ENCODE assay signal across 8 cellular contexts in genomic region chr1:31944205-31945089, GRCh38. TPM values are rescaled to one million over a fixed set of nuclear protein-coding genes. Genes with fewer than 3 reads are reported as not detected.
DNase-seq lines count a peak whose midpoint lies in the region; ATAC-seq and TF ChIP-seq lines count a peak whose summit lies in the region.

No MANE protein-coding gene starts in this region.

- 28% methylated on average over 23 of the region's 56 CpGs for WGBS in right lobe of liver (ENCODE audit: insufficient coverage, low coverage, low lambda C conversion rate, missing lambda C conversion rate)

- peak; percentile 78 to 89 (median 81) for DNase-seq in CD4-positive, alpha-beta memory T cell
- peak; percentile 96 for DNase-seq in Jurkat, Clone E6-1 (ENCODE audit: low read depth, low spot score)
- peak; percentile 54 to 66 for DNase-seq in activated CD4-positive, alpha-beta T cell treated with anti-CD3 and anti-CD28 coated beads for 24 hours (ENCODE audit: low read depth in 2 of 2)
- DNase-seq in right lobe of liver = peak; percentile 81 to 88 (median 87)
- DNase-seq in stimulated activated CD4-positive, alpha-beta T cell treated with anti-CD3 and anti-CD28 coated beads, Interleukin-4, amount 100 ng/mL, for 48 hours (ENCODE audit: low read depth in 2 of 2) = peak; percentile 71 to 76
- DNase-seq in NCI-H1930 (lab: John Stamatoyannopoulos, UW) = no peak

- H3K27ac Mint-ChIP-seq in CD4-positive, alpha-beta memory T cell = peak overlapping the region; percentile 91 to 98 (median 97)
- H3K27ac Mint-ChIP-seq in dendritic cell treated with granulocyte-macrophage colony-stimulating factor and Interleukin-4, amounts not matched to agents 40 ng/mL and 50 ng/mL, for 4 days = peak overlapping the region; percentile 97

- H3K4me1 ChIP-seq in CD4-positive, alpha-beta memory T cell (ENCODE audit: insufficient read depth, low read length) = peaks cover 73% of the 10 kb centered on the region
- H3K4me1 ChIP-seq in right lobe of liver = peaks cover 0 to 22% (median under 1%) of the 10 kb centered on the region in 4 donors

- H3K9me3 ChIP-seq in CD4-positive, alpha-beta memory T cell (ENCODE audit: control insufficient read depth in 1 of 2, low read length in 2 of 2) = no peaks in the 10 kb centered on the region
- no peaks in the 10 kb centered on the region for H3K9me3 ChIP-seq in right lobe of liver

- no peak for TF ChIP-seq CTCF in right lobe of liver (IDR thresholded peaks at IDR 0.05)

- H3K27me3 Mint-ChIP-seq in CD4-positive, alpha-beta memory T cell = no peaks in the 10 kb centered on the region
- H3K27me3 Mint-ChIP-seq in dendritic cell treated with granulocyte-macrophage colony-stimulating factor and Interleukin-4, amounts not matched to agents 40 ng/mL and 50 ng/mL, for 4 days = no peaks in the 10 kb centered on the region

- peak overlapping the region; percentile 82 to 95 (median 88) for H3K4me3 Mint-ChIP-seq in CD4-positive, alpha-beta memory T cell
- H3K4me3 Mint-ChIP-seq in dendritic cell treated with granulocyte-macrophage colony-stimulating factor and Interleukin-4, amounts not matched to agents 40 ng/mL and 50 ng/mL, for 4 days = peak overlapping the region; percentile 66

- ATAC-seq in GM21423 (IDR thresholded peaks at IDR 0.05; ENCODE audit: unreplicated experiment) = peak; percentile 70
- peak; percentile 64 to 78 (median 66) for ATAC-seq in right lobe of liver

- intact Hi-C loops in CD4-positive, alpha-beta memory T cell (cut with micrococcal nuclease) = loop anchor here (1.0 to 5.0 kb wide), 3 partner anchors 12 to 1187 kb away; partner anchors contain the start of genes KPNA6 and LAPTM5
- intact Hi-C loops in dendritic cell treated with granulocyte-macrophage colony-stimulating factor and Interleukin-4, amounts not matched to agents 40 ng/mL and 50 ng/mL, for 4 days (cut with micrococcal nuclease) = no loop called here
- intact Hi-C loops in right lobe of liver (cut with DNase I) = no loop called here

- CTCF ChIA-PET in CD4-positive, alpha-beta memory T cell (lab: Charles Lee; ENCODE audit: partially characterized antibody) = interaction anchor here (0.7 to 10.5 kb wide), 8 partner anchors 10 to 128 kb away, joined by 3 to 208 read pairs (median 8); partner anchors contain the start of gene SPOCD1

- H3K36me3 Mint-ChIP-seq in CD4-positive, alpha-beta memory T cell = peaks cover 0 to 4% of the 10 kb centered on the region in 2 donors
- H3K36me3 Mint-ChIP-seq in dendritic cell treated with granulocyte-macrophage colony-stimulating factor and Interleukin-4, amounts not matched to agents 40 ng/mL and 50 ng/mL, for 4 days (ENCODE audit: low read depth) = no peaks in the 10 kb centered on the region

- peak overlapping the region; percentile 80 for H3K27ac ChIP-seq in CD4-positive, alpha-beta memory T cell (ENCODE audit: low read depth, low read length)
- peak overlapping the region; percentile 87 to 95 (median 94) for H3K27ac ChIP-seq in right lobe of liver

- H3K27me3 ChIP-seq in CD4-positive, alpha-beta memory T cell (ENCODE audit: insufficient read depth, low read length) = no peaks in the 10 kb centered on the region
- H3K27me3 ChIP-seq in right lobe of liver = no peaks in the 10 kb centered on the region

- peaks cover 33 to 71% (median 50%) of the 10 kb centered on the region in 4 donors for H3K4me1 Mint-ChIP-seq in CD4-positive, alpha-beta memory T cell
- peaks cover 41% of the 10 kb centered on the region for H3K4me1 Mint-ChIP-seq in dendritic cell treated with granulocyte-macrophage colony-stimulating factor and Interleukin-4, amounts not matched to agents 40 ng/mL and 50 ng/mL, for 4 days (ENCODE audit: low read depth)

- no peaks in the 10 kb centered on the region for H3K36me3 ChIP-seq in CD4-positive, alpha-beta memory T cell (ENCODE audit: insufficient read depth, low read length)
- H3K36me3 ChIP-seq in right lobe of liver = no peaks in the 10 kb centered on the region

- H3K4me3 ChIP-seq in CD4-positive, alpha-beta memory T cell (ENCODE audit: low read length in 2 of 2) = peak overlapping the region; percentile 53 to 86
- H3K4me3 ChIP-seq in Jurkat, Clone E6-1 (ENCODE audit: low read length) = peak overlapping the region; percentile 68
- peak overlapping the region; percentile 20 to 49 (median 36) for H3K4me3 ChIP-seq in right lobe of liver

- no peak for TF ChIP-seq POLR2A in right lobe of liver (IDR thresholded peaks at IDR 0.05)

- POLR2A ChIA-PET in CD4-positive, alpha-beta memory T cell (lab: Charles Lee; ENCODE audit: partially characterized antibody) = interaction anchor here (0.7 to 14.9 kb wide), 28 partner anchors 10 to 1183 kb away, joined by 3 to 545 read pairs (median 6); partner anchors contain the start of genes BSDC1, CCDC28B, KHDRBS1 and SPOCD1

- H3K9me3 Mint-ChIP-seq in CD4-positive, alpha-beta memory T cell = no peaks in the 10 kb centered on the region
- H3K9me3 Mint-ChIP-seq in dendritic cell treated with granulocyte-macrophage colony-stimulating factor and Interleukin-4, amounts not matched to agents 40 ng/mL and 50 ng/mL, for 4 days = no peaks in the 10 kb centered on the region

RNA-seq across cellular contexts. Expression of gene PTP4A2, which starts 6.3 kb away (rescaled TPM):
- 100 to 1,000 TPM; 254 to 276 TPM for total RNA-seq in CD4-positive, alpha-beta memory T cell
- 100 to 1,000 TPM; 401 to 529 TPM for polyA plus RNA-seq in CD4-positive, alpha-beta memory T cell
- 551 TPM for polyA plus RNA-seq in Jurkat, Clone E6-1 (2012; ENCODE audit: insufficient read depth, insufficient read length)
- 100 to 1,000 TPM in 4 of 6 experiments, 10 to 100 TPM in 2; 66.3 to 143 (median 117) TPM for total RNA-seq in right lobe of liver

Comparison
In these comparisons a context has a peak if more than half of its experiments do, and no peak if none do; other contexts are left out.
1. DNase-seq: peak in CD4-positive, alpha-beta memory T cell (5 of 5), Jurkat, Clone E6-1 (single experiment), activated CD4-positive, alpha-beta T cell treated with anti-CD3 and anti-CD28 coated beads for 24 hours (2 of 2), right lobe of liver (3 of 3) and stimulated activated CD4-positive, alpha-beta T cell treated with anti-CD3 and anti-CD28 coated beads, Interleukin-4, amount 100 ng/mL, for 48 hours (2 of 2); none in NCI-H1930 (0 of 2).
2. Peak in every context shown above with its lines, with median percentiles within 50 percentile points of each other: H3K4me3 ChIP-seq.